In genomic region chr7:121119047-121119446, GRCh38 we compare ENCODE assay signal across 21 cellular contexts.
DNase-seq lines count a peak whose midpoint lies in the region; ATAC-seq, FAIRE-seq and TF ChIP-seq lines count a peak whose summit lies in the region.
"Had no signal": no experiment of that assay in that cellular context is flagged by ENCODE, and none has a peak within 500 bp of the region (broad histone marks: within the 10 kb centered on the region; RNA-seq: fewer than 3 reads in every experiment).

No MANE protein-coding gene starts in this region.

- no peaks in the 10 kb centered on the region for H3K9me1 ChIP-seq in K562 (ENCODE audit: control insufficient read depth, insufficient read depth, low read length)

- CTCF ChIA-PET in HepG2 (lab: Yijun Ruan, JAX; ENCODE audit: low intra/inter-chr PET ratio, low total read pairs) (no interaction called here), K562 (lab: Yijun Ruan, JAX; ENCODE audit: low intra/inter-chr PET ratio) (no interaction called here)

- no peaks in the 10 kb centered on the region for H3K27me3 ChIP-seq in HepG2 (ENCODE audit: control insufficient read depth in 1 of 2, insufficient read depth in 2 of 2, low read length in 2 of 2)
- no peaks in the 10 kb centered on the region for H3K27me3 ChIP-seq in right lobe of liver
- no peaks in the 10 kb centered on the region for H3K27me3 ChIP-seq in K562 (ENCODE audit: control insufficient read depth in 2 of 2, insufficient read depth in 2 of 2, low read length in 2 of 2)
- no peaks in the 10 kb centered on the region for H3K27me3 ChIP-seq in Peyer's patch
- H3K27me3 ChIP-seq: BE2C; BLaER1 treated with 17β-estradiol and CSF1 and Interleukin-3, amounts not matched to agents 10 nM and 100 nM had no signal

- DNase-seq in HepG2 (ENCODE audit: low spot score) = no peak
- DNase-seq in right lobe of liver = no peak
- no peak for DNase-seq in K562 (ENCODE audit: extremely low read depth in 1 of 4, low spot score in 3 of 4)
- DNase-seq in frontal cortex (ENCODE audit: low spot score in 2 of 2) = no peak
- no peak for DNase-seq in Peyer's patch
- no peak for DNase-seq in NCI-H2227 treated with DMSO at 0.1 percent for 48 hours (lab: John Stamatoyannopoulos, UW)
- DNase-seq: AML-193; BE2C; CD4-positive, alpha-beta T cell; CD8-positive, alpha-beta memory T cell; DMS 273 treated with DMSO at 0.1 percent for 48 hours; DMS79; EL; GDM1; GM23248; H9 had no signal

- TF ChIP-seq CTCF in HepG2 (CRISPR knock-in tag; IDR thresholded peaks at IDR 0.05) (no peak), right lobe of liver (IDR thresholded peaks at IDR 0.05) (no peak), K562 (IDR thresholded peaks at IDR 0.05 in 2 of 3, conservative IDR thresholded peaks at IDR 0.05 in 1 of 3; ENCODE audit: insufficient read depth in 2 of 3, low read depth in 1 of 3, low read length in 3 of 3) (no peak), Peyer's patch (IDR thresholded peaks at IDR 0.05) (no peak)

- TF ChIP-seq EP300 in HepG2 (IDR thresholded peaks at IDR 0.05; ENCODE audit: low read depth in 2 of 2, low read length in 2 of 2) = no peak
- no peak for TF ChIP-seq EP300 in HepG2 (CRISPR knock-in tag; IDR thresholded peaks at IDR 0.05; ENCODE audit: borderline replicate concordance)
- TF ChIP-seq EP300 in K562 (IDR thresholded peaks at IDR 0.05; ENCODE audit: low read length) = no peak

- H3K36me3 ChIP-seq in HepG2 (replicated peaks in 1 of 2; ENCODE audit: control insufficient read depth in 1 of 2, insufficient read depth in 2 of 2, low read length in 2 of 2) (no peaks in the 10 kb centered on the region), right lobe of liver (no peaks in the 10 kb centered on the region), K562 (ENCODE audit: control insufficient read depth, insufficient read depth, low read length) (peaks cover 95% of the 10 kb centered on the region), Peyer's patch (no peaks in the 10 kb centered on the region)
- H3K36me3 ChIP-seq: BE2C; BLaER1 treated with 17β-estradiol and CSF1 and Interleukin-3, amounts not matched to agents 10 nM and 100 nM had no signal

- no peak overlapping the region for H3K4me2 ChIP-seq in HepG2 (ENCODE audit: low read depth, low read length)
- H3K4me2 ChIP-seq in K562 (ENCODE audit: insufficient read depth, low read length) = no peak overlapping the region
- H3K4me2 ChIP-seq: BLaER1 treated with 17β-estradiol and CSF1 and Interleukin-3, amounts not matched to agents 10 nM and 100 nM had no signal

- ATAC-seq in HepG2 (no peak), right lobe of liver (no peak), K562 (no peak)
- ATAC-seq: GM12878, HCT116 had no signal

- H4K20me1 ChIP-seq in HepG2 (ENCODE audit: insufficient read depth, low read length) (no peaks in the 10 kb centered on the region), K562 (replicated peaks; ENCODE audit: control insufficient read depth, insufficient read depth, low read length) (no peaks in the 10 kb centered on the region)
- H4K20me1 ChIP-seq: BLaER1 treated with 17β-estradiol and CSF1 and Interleukin-3, amounts not matched to agents 10 nM and 100 nM had no signal

- H3K9ac ChIP-seq in HepG2 (ENCODE audit: insufficient read depth, low read depth, low read length) (no peak overlapping the region), K562 (ENCODE audit: insufficient read depth in 1 of 2, low read depth in 2 of 2, low read length in 2 of 2) (no peak overlapping the region)
- H3K9ac ChIP-seq: BLaER1 treated with 17β-estradiol and CSF1 and Interleukin-3, amounts not matched to agents 10 nM and 100 nM; GM23248 had no signal

- H2AFZ ChIP-seq in HepG2 (ENCODE audit: low read length) (no peak overlapping the region), K562 (ENCODE audit: low read depth, low read length) (no peak overlapping the region)
- H2AFZ ChIP-seq: GM23248 had no signal

- intact Hi-C loops in HepG2 (cut with micrococcal nuclease; ENCODE audit: unreplicated experiment) (no loop called here), right lobe of liver (cut with DNase I) (no loop called here), K562 (cut with micrococcal nuclease) (loop anchor here (10.0 kb wide), 1 partner anchor 876 kb away; no protein-coding TSS in a partner anchor)

- WGBS in HepG2 (ENCODE audit: low lambda C conversion rate) = 82% methylated on average over 9 of the region's 9 CpGs
- 98% methylated on average over 9 of the region's 9 CpGs for WGBS in right lobe of liver (ENCODE audit: insufficient coverage, low coverage, low lambda C conversion rate, missing lambda C conversion rate)
- WGBS in K562 (ENCODE audit: insufficient coverage, low coverage, missing lambda C conversion rate) = 92% methylated on average over 9 of the region's 9 CpGs

- H3K4me3 ChIP-seq in HepG2 (replicated peaks in 1 of 3; ENCODE audit: insufficient read depth in 1 of 3, low read depth in 2 of 3, low read length in 3 of 3) (no peak overlapping the region), right lobe of liver (no peak overlapping the region), K562 (no peak overlapping the region), Peyer's patch (no peak overlapping the region)
- H3K4me3 ChIP-seq: BLaER1 treated with 17β-estradiol and CSF1 and Interleukin-3, amounts not matched to agents 10 nM and 100 nM; GM12878; GM23248 had no signal

- H3K9me3 ChIP-seq in HepG2 (ENCODE audit: low read length) (no peaks in the 10 kb centered on the region), right lobe of liver (no peaks in the 10 kb centered on the region), K562 (replicated peaks; ENCODE audit: control insufficient read depth, insufficient read depth, low read depth, low read length) (no peaks in the 10 kb centered on the region), Peyer's patch (no peaks in the 10 kb centered on the region)
- H3K9me3 ChIP-seq: BE2C had no signal

- TF ChIP-seq RAD21 in HepG2 (CRISPR knock-in tag; IDR thresholded peaks at IDR 0.05) = no peak
- no peak for TF ChIP-seq RAD21 in K562 (CRISPR knock-in tag; conservative IDR thresholded peaks at IDR 0.05 in 1 of 2, IDR thresholded peaks at IDR 0.05 in 1 of 2)

- BruUV-seq in HepG2 (replicated peaks; lab: Mats Ljungman, UMichigan) (no TSS peak), K562 (replicated peaks; lab: Mats Ljungman, UMichigan) (no TSS peak)

- no peak for TF ChIP-seq POLR2A in HepG2 (IDR thresholded peaks at IDR 0.05; ENCODE audit: insufficient read depth in 1 of 2, low read depth in 2 of 2, low read length in 2 of 2)
- TF ChIP-seq POLR2A in right lobe of liver (IDR thresholded peaks at IDR 0.05) = no peak
- no peak for TF ChIP-seq POLR2A in K562 (conservative IDR thresholded peaks at IDR 0.05)
- TF ChIP-seq POLR2A in Peyer's patch (IDR thresholded peaks at IDR 0.05) = no peak

- H3K79me2 ChIP-seq in HepG2 (ENCODE audit: insufficient read depth, low read length) (no peaks in the 10 kb centered on the region), K562 (ENCODE audit: control insufficient read depth, insufficient read depth, low read length) (peaks cover 79% of the 10 kb centered on the region)

- in situ Hi-C loops in HepG2 (cut with HindIII; ENCODE audit: extremely low pct_ligation_motif_present, low pct_unique_long_range_greater_than_20kb) (no loop called here), K562 (cut with MboI) (no loop called here)

- H3K4me1 ChIP-seq in HepG2 (ENCODE audit: insufficient read depth, low read length) = no peaks in the 10 kb centered on the region
- H3K4me1 ChIP-seq in right lobe of liver = no peaks in the 10 kb centered on the region
- no peaks in the 10 kb centered on the region for H3K4me1 ChIP-seq in K562 (replicated peaks in 1 of 2; ENCODE audit: control insufficient read depth in 2 of 2, insufficient read depth in 2 of 2, low read length in 2 of 2)
- no peaks in the 10 kb centered on the region for H3K4me1 ChIP-seq in Peyer's patch
- H3K4me1 ChIP-seq: BE2C; BLaER1 treated with 17β-estradiol and CSF1 and Interleukin-3, amounts not matched to agents 10 nM and 100 nM had no signal

- FAIRE-seq in HepG2 (lab: Jason Lieb, UNC) (no peak), K562 (lab: Jason Lieb, UNC) (no peak), frontal cortex (lab: Jason Lieb, UNC) (peak; percentile 31)
- FAIRE-seq: D721Med, GM12878, GM19239 had no signal

- POLR2A ChIA-PET in HepG2 (lab: Yijun Ruan, JAX) = no interaction called here
- POLR2A ChIA-PET in K562 (lab: Yijun Ruan, JAX) = no interaction called here

- no peak overlapping the region for H3K27ac ChIP-seq in HepG2 (ENCODE audit: extremely low read length, insufficient read depth, low read length)
- H3K27ac ChIP-seq in right lobe of liver = no peak overlapping the region
- H3K27ac ChIP-seq in K562 (ENCODE audit: extremely low read depth, low read depth, low read length) = no peak overlapping the region
- no peak overlapping the region for H3K27ac ChIP-seq in Peyer's patch
- H3K27ac ChIP-seq: BLaER1 treated with 17β-estradiol and CSF1 and Interleukin-3, amounts not matched to agents 10 nM and 100 nM; GM23248 had no signal

TF ChIP-seq in HepG2, 621 proteins besides CTCF, POLR2A, EP300 and RAD21 (continues in another document):
- TF ChIP-seq DDIT3 (CRISPR knock-in tag; IDR thresholded peaks at IDR 0.05) (no peak), LCORL (IDR thresholded peaks at IDR 0.05) (no peak), LCORL (CRISPR knock-in tag; IDR thresholded peaks at IDR 0.05) (no peak), CEBPB (IDR thresholded peaks at IDR 0.05; ENCODE audit: borderline replicate concordance, low read depth, low read length) (peak; percentile 33; the same call in 1 of the 2 replicates), RBM22 (optimal IDR thresholded peaks at IDR 0.05; ENCODE audit: low read length) (no peak)

TF ChIP-seq in K562, 482 proteins besides CTCF, POLR2A, EP300 and RAD21 (continues in another document):
- TF ChIP-seq MAFF (IDR thresholded peaks at IDR 0.05; ENCODE audit: low read length) (no peak), FOXM1 (IDR thresholded peaks at IDR 0.05; ENCODE audit: low read depth) (no peak), FOXM1 (CRISPR knock-in tag; IDR thresholded peaks at IDR 0.05; ENCODE audit: low read depth) (no peak), E4F1 (CRISPR knock-in tag; IDR thresholded peaks at IDR 0.05; ENCODE audit: borderline replicate concordance) (no peak)

Comparison
In these comparisons a context has a peak if more than half of its experiments do, and no peak if none do; other contexts are left out.
1. Of the 241 proteins assayed by ChIP-seq in both HepG2 and K562: peak only in HepG2: none; only in K562: CEBPG; in both: CEBPB; in neither: 239.